ENCODE assay signal across 7 cellular contexts in the genomic region with DNA sequence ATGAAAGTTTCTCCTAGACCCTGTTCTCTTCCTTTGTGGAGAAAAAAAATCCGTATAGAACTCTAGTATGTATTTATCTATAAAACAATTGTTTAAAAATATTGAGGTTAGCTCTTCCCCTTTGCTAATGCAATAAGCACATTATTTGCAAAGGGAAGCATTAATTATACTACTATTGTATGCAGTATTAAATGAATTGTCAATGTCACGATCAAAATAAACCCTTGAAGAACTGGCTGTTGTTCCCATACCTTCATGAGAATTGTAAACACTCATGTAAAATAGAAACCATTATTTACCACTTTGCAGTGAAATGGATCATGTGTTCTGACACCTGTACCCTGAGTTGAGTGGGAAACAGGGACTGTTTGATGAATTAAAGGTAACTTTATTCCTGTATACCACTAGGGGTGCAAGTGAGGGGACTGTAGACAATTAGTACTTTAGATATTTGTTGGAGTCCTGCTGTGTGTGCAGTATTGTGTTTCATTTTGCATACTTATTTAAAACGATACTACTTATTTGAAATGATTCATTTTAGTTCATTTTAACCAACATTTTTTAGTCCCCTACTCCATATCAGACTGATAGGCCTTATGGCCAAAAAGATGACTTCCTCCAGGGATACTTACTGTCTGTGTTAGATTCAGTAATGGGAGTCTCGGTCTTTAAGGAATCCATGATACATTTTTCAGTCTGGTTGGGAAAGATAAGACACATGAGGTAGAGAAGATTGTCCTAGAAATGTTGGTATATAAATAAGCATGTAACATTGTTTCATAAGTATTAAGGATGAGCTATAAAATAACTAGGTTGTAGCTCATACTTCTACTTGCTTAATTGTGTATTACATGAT. TPM values are rescaled to one million over a fixed set of nuclear protein-coding genes. Genes with fewer than 3 reads are reported as not detected.
A peak's percentile ranks its signal among the peaks of the same experiment; 100 is the strongest.
DNase-seq lines count a peak whose midpoint lies in the region; ATAC-seq and TF ChIP-seq lines count a peak whose summit lies in the region.

No MANE protein-coding gene starts in this region.

- no peaks in the 10 kb centered on the region for H3K9me3 ChIP-seq in spleen

- H3K4me3 ChIP-seq in astrocyte of the cerebellum (ENCODE audit: low read depth, low read length), result no peak overlapping the region
- no peak overlapping the region for H3K4me3 ChIP-seq in spleen

- no peaks in the 10 kb centered on the region for H3K27me3 ChIP-seq in spleen (replicated peaks in 1 of 7)

- no peak overlapping the region for H3K27ac ChIP-seq in spleen

- no peaks in the 10 kb centered on the region for H3K27me3 Mint-ChIP-seq in nephron (ENCODE audit: low read depth)

- ATAC-seq in GM21390 (IDR thresholded peaks at IDR 0.05; ENCODE audit: unreplicated experiment), result peak; percentile 56

- TF ChIP-seq RAD21 in Ishikawa (IDR thresholded peaks at IDR 0.05; ENCODE audit: low read depth), result peak; percentile 11; the same call in 1 of the 2 replicates

- in situ Hi-C loops in astrocyte of the cerebellum (cut with HindIII; ENCODE audit: low sequenced_read_pairs), result no loop called here

- TF ChIP-seq EP300 in Ishikawa (IDR thresholded peaks at IDR 0.05; ENCODE audit: borderline replicate concordance), result no peak

- WGBS in spleen, 5 donors, result 78 to 89% (median 88%) methylated on average over 4 of the region's 4 CpGs

- H3K27ac Mint-ChIP-seq in nephron, result no peak overlapping the region

- H3K36me3 ChIP-seq in spleen, result peaks cover 0 to 5% (median 0%) of the 10 kb centered on the region in 6 donors

- H3K4me3 Mint-ChIP-seq in nephron, result no peak overlapping the region

- DNase-seq in astrocyte of the cerebellum (ENCODE audit: low read depth) (no peak), spleen (no peak)
- DNase-seq in activated CD4-positive, alpha-beta T cell treated with anti-CD3 and anti-CD28 coated beads, Interleukin-2, amount 50 U/mL, for 4 hours, result no peak

- TF ChIP-seq POLR2A in spleen (IDR thresholded peaks at IDR 0.05), result no peak

- intact Hi-C loops in spleen (cut with DNase I; ENCODE audit: low total_unique reads), result loop anchor here (10.0 kb wide), 1 partner anchor 280 kb away; no protein-coding TSS in a partner anchor

- H3K36me3 Mint-ChIP-seq in nephron (ENCODE audit: low read depth), result peaks cover 11% of the 10 kb centered on the region

- peaks cover 26% of the 10 kb centered on the region for H3K4me1 Mint-ChIP-seq in nephron

- TF ChIP-seq CTCF in GM12873 (IDR thresholded peaks at IDR 0.05; ENCODE audit: insufficient read depth, low read depth, low read length, missing control alignments), result peak; percentile 68
- peak; percentile 45 for TF ChIP-seq CTCF in astrocyte of the cerebellum (IDR thresholded peaks at IDR 0.05; ENCODE audit: low read depth, low read length, missing control alignments)
- peak; percentile 32 to 56 (median 37) for TF ChIP-seq CTCF in nephron (IDR thresholded peaks at IDR 0.05; ENCODE audit: unreplicated experiment in 3 of 3)
- TF ChIP-seq CTCF in spleen (IDR thresholded peaks at IDR 0.05 in 8 of 11, conservative IDR thresholded peaks at IDR 0.05 in 3 of 11), result peak in 5 of 11 experiments; percentile 15 to 49 (median 28)

- H3K4me1 ChIP-seq in spleen, result peaks cover 0 to 12% (median 7%) of the 10 kb centered on the region in 6 donors

- no peaks in the 10 kb centered on the region for H3K9me3 Mint-ChIP-seq in nephron

TF ChIP-seq in Ishikawa, 13 proteins besides CTCF, POLR2A, EP300 and RAD21:
- TF ChIP-seq TEAD4 (IDR thresholded peaks at IDR 0.05), result no peak
- TF ChIP-seq TCF12 (IDR thresholded peaks at IDR 0.05; ENCODE audit: low read depth), result no peak
- TF ChIP-seq, protein P1, sequence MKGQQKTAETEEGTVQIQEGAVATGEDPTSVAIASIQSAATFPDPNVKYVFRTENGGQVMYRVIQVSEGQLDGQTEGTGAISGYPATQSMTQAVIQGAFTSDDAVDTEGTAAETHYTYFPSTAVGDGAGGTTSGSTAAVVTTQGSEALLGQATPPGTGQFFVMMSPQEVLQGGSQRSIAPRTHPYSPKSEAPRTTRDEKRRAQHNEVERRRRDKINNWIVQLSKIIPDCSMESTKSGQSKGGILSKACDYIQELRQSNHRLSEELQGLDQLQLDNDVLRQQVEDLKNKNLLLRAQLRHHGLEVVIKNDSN (IDR thresholded peaks at IDR 0.05), result no peak
- TF ChIP-seq, protein P2, sequence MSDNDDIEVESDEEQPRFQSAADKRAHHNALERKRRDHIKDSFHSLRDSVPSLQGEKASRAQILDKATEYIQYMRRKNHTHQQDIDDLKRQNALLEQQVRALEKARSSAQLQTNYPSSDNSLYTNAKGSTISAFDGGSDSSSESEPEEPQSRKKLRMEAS (IDR thresholded peaks at IDR 0.05), result no peak
- TF ChIP-seq, protein P3, sequence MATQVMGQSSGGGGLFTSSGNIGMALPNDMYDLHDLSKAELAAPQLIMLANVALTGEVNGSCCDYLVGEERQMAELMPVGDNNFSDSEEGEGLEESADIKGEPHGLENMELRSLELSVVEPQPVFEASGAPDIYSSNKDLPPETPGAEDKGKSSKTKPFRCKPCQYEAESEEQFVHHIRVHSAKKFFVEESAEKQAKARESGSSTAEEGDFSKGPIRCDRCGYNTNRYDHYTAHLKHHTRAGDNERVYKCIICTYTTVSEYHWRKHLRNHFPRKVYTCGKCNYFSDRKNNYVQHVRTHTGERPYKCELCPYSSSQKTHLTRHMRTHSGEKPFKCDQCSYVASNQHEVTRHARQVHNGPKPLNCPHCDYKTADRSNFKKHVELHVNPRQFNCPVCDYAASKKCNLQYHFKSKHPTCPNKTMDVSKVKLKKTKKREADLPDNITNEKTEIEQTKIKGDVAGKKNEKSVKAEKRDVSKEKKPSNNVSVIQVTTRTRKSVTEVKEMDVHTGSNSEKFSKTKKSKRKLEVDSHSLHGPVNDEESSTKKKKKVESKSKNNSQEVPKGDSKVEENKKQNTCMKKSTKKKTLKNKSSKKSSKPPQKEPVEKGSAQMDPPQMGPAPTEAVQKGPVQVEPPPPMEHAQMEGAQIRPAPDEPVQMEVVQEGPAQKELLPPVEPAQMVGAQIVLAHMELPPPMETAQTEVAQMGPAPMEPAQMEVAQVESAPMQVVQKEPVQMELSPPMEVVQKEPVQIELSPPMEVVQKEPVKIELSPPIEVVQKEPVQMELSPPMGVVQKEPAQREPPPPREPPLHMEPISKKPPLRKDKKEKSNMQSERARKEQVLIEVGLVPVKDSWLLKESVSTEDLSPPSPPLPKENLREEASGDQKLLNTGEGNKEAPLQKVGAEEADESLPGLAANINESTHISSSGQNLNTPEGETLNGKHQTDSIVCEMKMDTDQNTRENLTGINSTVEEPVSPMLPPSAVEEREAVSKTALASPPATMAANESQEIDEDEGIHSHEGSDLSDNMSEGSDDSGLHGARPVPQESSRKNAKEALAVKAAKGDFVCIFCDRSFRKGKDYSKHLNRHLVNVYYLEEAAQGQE (IDR thresholded peaks at IDR 0.05; ENCODE audit: low read depth), result no peak
- TF ChIP-seq CEBPB (IDR thresholded peaks at IDR 0.05), result no peak
- no peak for TF ChIP-seq NFIC (IDR thresholded peaks at IDR 0.05)

RNA-seq across cellular contexts. Expression of a gene that starts 7.9 kb away (rescaled TPM):
- 10 to 100 TPM; 24.8 to 53.5 (median 32.7) TPM for total RNA-seq in spleen
- polyA plus RNA-seq in spleen, result 1 to 10 TPM; 4.9 to 8.2 (median 6.3) TPM

RNA-seq across cellular contexts. Expression of a gene that starts 8.1 kb away (rescaled TPM):
- under 1 TPM; 0.37 to 0.79 (median 0.54) TPM for total RNA-seq in spleen
- polyA plus RNA-seq in spleen, result under 1 TPM; 0.07 to 0.16 (median 0.15) TPM
